ENCODE assay signal across 8 cellular contexts in genomic region chr6:125153541-125154183, GRCh38. TPM values are rescaled to one million over a fixed set of nuclear protein-coding genes. Genes with fewer than 3 reads are reported as not detected.
DNase-seq lines count a peak whose midpoint lies in the region; ATAC-seq, FAIRE-seq and TF ChIP-seq lines count a peak whose summit lies in the region.

A gene with protein sequence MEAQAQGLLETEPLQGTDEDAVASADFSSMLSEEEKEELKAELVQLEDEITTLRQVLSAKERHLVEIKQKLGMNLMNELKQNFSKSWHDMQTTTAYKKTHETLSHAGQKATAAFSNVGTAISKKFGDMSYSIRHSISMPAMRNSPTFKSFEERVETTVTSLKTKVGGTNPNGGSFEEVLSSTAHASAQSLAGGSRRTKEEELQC (plus strand): TSS chr6:125153773. CDS start chr6:125153952, 179 bp downstream.

- H3K9me3 ChIP-seq in HUES64 (ENCODE audit: insufficient read depth, low read depth, low read length): no peaks in the 10 kb centered on the region
- H3K9me3 ChIP-seq in subcutaneous abdominal adipose tissue (ENCODE audit: control insufficient read depth in 5 of 5, low read length in 5 of 5): no peaks in the 10 kb centered on the region

- H3K4me1 Mint-ChIP-seq in neural crest cell: peaks cover 4% of the 10 kb centered on the region

- no peaks in the 10 kb centered on the region for H3K9me3 Mint-ChIP-seq in neural crest cell

- no peaks in the 10 kb centered on the region for H3K36me3 ChIP-seq in HUES64 (ENCODE audit: insufficient read depth, low read length)
- no peaks in the 10 kb centered on the region for H3K36me3 ChIP-seq in subcutaneous abdominal adipose tissue (ENCODE audit: control insufficient read depth in 5 of 5, insufficient read depth in 5 of 5, low read length in 5 of 5)

- no peak for FAIRE-seq in RCC 7860 (lab: Jason Lieb, UNC)

- WGBS in HUES64: 1% methylated on average over 46 of the region's 46 CpGs

- H3K27me3 ChIP-seq in HUES64 (ENCODE audit: insufficient read depth, low read length) (peaks cover 39% of the 10 kb centered on the region), subcutaneous abdominal adipose tissue (ENCODE audit: control insufficient read depth in 5 of 5, insufficient read depth in 4 of 5, low read length in 5 of 5) (no peaks in the 10 kb centered on the region)

- H3K27ac ChIP-seq in HUES64 (ENCODE audit: low read depth, low read length): no peak within 1 kb of the TSS
- peak within 1 kb of the TSS; percentile 64 for H3K27ac ChIP-seq in subcutaneous abdominal adipose tissue (ENCODE audit: low read depth, low read length)

- H3K4me1 ChIP-seq in HUES64 (ENCODE audit: insufficient read depth, low read length) (peaks cover 10% of the 10 kb centered on the region), subcutaneous abdominal adipose tissue (ENCODE audit: control insufficient read depth in 5 of 5, insufficient read depth in 5 of 5, low read length in 5 of 5) (peaks cover 0 to 29% (median 17%) of the 10 kb centered on the region in 5 donors)

- TF ChIP-seq CTCF in neural crest cell (conservative IDR thresholded peaks at IDR 0.05): peak; percentile 85

- peak; percentile 91 for DNase-seq in DMS 273 (lab: John Stamatoyannopoulos, UW; ENCODE audit: unreplicated experiment)
- peak; percentile 68 for DNase-seq in RCC 7860 (ENCODE audit: low spot score)
- DNase-seq in activated naive CD4-positive, alpha-beta T cell treated with Interleukin-2 at 50 U/mL for 16 hours: peak; percentile 62
- DNase-seq in foreskin melanocyte: peak; percentile 16
- DNase-seq in neural crest cell (ENCODE audit: low read depth, low spot score): peak; percentile 47

- H3K27ac Mint-ChIP-seq in neural crest cell (ENCODE audit: unreplicated experiment): no peak within 1 kb of the TSS

- H3K9ac ChIP-seq in HUES64 (ENCODE audit: low read depth, low read length) (peak within 1 kb of the TSS; percentile 50; the same call in 1 of the 2 replicates), subcutaneous abdominal adipose tissue (ENCODE audit: low read length in 5 of 5) (peak within 1 kb of the TSS; percentile 10 to 87 (median 75))

- peak within 1 kb of the TSS; percentile 93 for H3K4me3 Mint-ChIP-seq in neural crest cell

- H3K27me3 Mint-ChIP-seq in neural crest cell (ENCODE audit: low read depth): peaks cover 46% of the 10 kb centered on the region

- no peaks in the 10 kb centered on the region for H3K36me3 Mint-ChIP-seq in neural crest cell (ENCODE audit: low read depth)

- H3K4me3 ChIP-seq in HUES64 (ENCODE audit: low read length): peak within 1 kb of the TSS; percentile 66
- peak within 1 kb of the TSS; percentile 78 to 90 (median 88) for H3K4me3 ChIP-seq in subcutaneous abdominal adipose tissue (ENCODE audit: low read depth in 1 of 5, low read length in 5 of 5)

- ATAC-seq in GM21529 (IDR thresholded peaks at IDR 0.05; ENCODE audit: unreplicated experiment): peak; percentile 99

RNA-seq across cellular contexts. Expression of the gene that starts here (rescaled TPM):
- 4.6 TPM for polyA plus RNA-seq in HUES64 (2013, experiment 1 of 2)
- 5.6 TPM for polyA plus RNA-seq in HUES64 (2013, experiment 2 of 2)
- 2.9 and 3.6 TPM in 2 replicates for total RNA-seq in neural crest cell

Comparison
In these comparisons a context has a peak if more than half of its experiments do, and no peak if none do; other contexts are left out.
1. DNase-seq: peak in every context shown above with its lines; median percentile 91 in DMS 273; 68 in RCC 7860; 62 in activated naive CD4-positive, alpha-beta T cell treated with Interleukin-2 at 50 U/mL for 16 hours; 47 in neural crest cell; 16 in foreskin melanocyte.